In genomic region chr5:4374866-4375265, GRCh38 we compare ENCODE assay signal across 29 cellular contexts.
DNase-seq lines count a peak whose midpoint lies in the region; ATAC-seq and TF ChIP-seq lines count a peak whose summit lies in the region.
"Had no signal": no experiment of that assay in that cellular context is flagged by ENCODE, and none has a peak within 500 bp of the region (broad histone marks: within the 10 kb centered on the region; RNA-seq: fewer than 3 reads in every experiment).

No MANE protein-coding gene starts in this region.

- H3K27me3 ChIP-seq in RWPE2 (ENCODE audit: insufficient read depth, poor library complexity, severe bottlenecking) (no peaks in the 10 kb centered on the region), left ventricle myocardium inferior (ENCODE audit: low read depth) (peaks cover 12% of the 10 kb centered on the region)
- H3K27me3 ChIP-seq: ascending aorta, cardiac muscle cell, colonic mucosa, MG63 had no signal

- TF ChIP-seq CTCF in RWPE2 (IDR thresholded peaks at IDR 0.05; ENCODE audit: poor library complexity, severe bottlenecking) (no peak), left ventricle myocardium inferior (IDR thresholded peaks at IDR 0.05; ENCODE audit: borderline replicate concordance) (no peak)

- H3K9me3 ChIP-seq in RWPE2 (ENCODE audit: severe bottlenecking) = peaks cover 3% of the 10 kb centered on the region
- H3K9me3 ChIP-seq in left ventricle myocardium inferior (replicated peaks) = no peaks in the 10 kb centered on the region
- H3K9me3 ChIP-seq: ascending aorta, colonic mucosa, MG63 had no signal

- ATAC-seq in RWPE2 (ENCODE audit: low read depth) (peak; percentile 97), GM21717 (IDR thresholded peaks at IDR 0.05; ENCODE audit: unreplicated experiment) (no peak), HG03139 (IDR thresholded peaks at IDR 0.05; ENCODE audit: unreplicated experiment) (no peak)
- ATAC-seq: activated CD4-positive, alpha-beta T cell treated with anti-CD3 and anti-CD28 coated beads for 36 hours; activated CD8-positive, alpha-beta T cell treated with anti-CD3 and anti-CD28 coated beads, Interleukin-2, amount 10 ng/mL, durations not matched to agents 7 days and 5 days; left colon; PC-3 had no signal

- H3K4me3 ChIP-seq in RWPE2 (ENCODE audit: severe bottlenecking) (no peak overlapping the region), left ventricle myocardium inferior (no peak overlapping the region)
- H3K4me3 ChIP-seq: ascending aorta, cardiac muscle cell, colonic mucosa, MG63 had no signal

- H3K4me1 ChIP-seq in RWPE2 (ENCODE audit: insufficient read depth, poor library complexity, severe bottlenecking) (peaks cover 7% of the 10 kb centered on the region), left ventricle myocardium inferior (no peaks in the 10 kb centered on the region)
- H3K4me1 ChIP-seq: ascending aorta, colonic mucosa had no signal

- no peak overlapping the region for H3K27ac ChIP-seq in RWPE2 (ENCODE audit: poor library complexity, severe bottlenecking)
- H3K27ac ChIP-seq in left ventricle myocardium inferior (replicated peaks) = no peak overlapping the region
- H3K27ac ChIP-seq: ascending aorta, cardiac muscle cell, colonic mucosa, VCaP had no signal

- intact Hi-C loops in left ventricle myocardium inferior (cut with micrococcal nuclease) = no loop called here

- DNase-seq in Daoy (ENCODE audit: low read depth) (peak; percentile 84), MV-4-11 (lab: John Stamatoyannopoulos, UW) (peak; percentile 4), RWPE2 (ENCODE audit: low spot score) (no peak), islet precursor cell (peak; percentile 64), left ventricle myocardium inferior (no peak)
- DNase-seq in stimulated activated CD4-positive, alpha-beta T cell treated with anti-CD3 and anti-CD28 coated beads, Interleukin-2, amount 100 ng/mL, for 48 hours = no peak
- DNase-seq: activated CD4-positive, alpha-beta T cell treated with anti-CD3 and anti-CD28 coated beads for 36 hours; activated CD8-positive, alpha-beta T cell treated with anti-CD3 and anti-CD28 coated beads, Interleukin-2, amount 10 ng/mL, durations not matched to agents 7 days and 5 days; activated naive CD8-positive, alpha-beta T cell treated with anti-CD3 and anti-CD28 coated beads for 36 hours; colonic mucosa; COR-L47; effector CD4-positive, alpha-beta T cell; GDM1; GOT3; immature natural killer cell; left colon; MG63; NCI-H146; NCI-H2107; NCI-H82; PC-3; SHP77 treated with DMSO at 0.1 percent for 48 hours; stimulated activated CD4-positive, alpha-beta T cell treated with anti-CD3 and anti-CD28 coated beads, Interleukin-4, amount 100 ng/mL, for 4 hours; trophoblast cell had no signal

- no peaks in the 10 kb centered on the region for H3K36me3 ChIP-seq in RWPE2 (ENCODE audit: low read depth)
- no peaks in the 10 kb centered on the region for H3K36me3 ChIP-seq in left ventricle myocardium inferior
- H3K36me3 ChIP-seq: ascending aorta, cardiac muscle cell, colonic mucosa, MG63 had no signal

Comparison
In these comparisons a context has a peak if more than half of its experiments do, and no peak if none do; other contexts are left out.
1. DNase-seq: peak in Daoy (single experiment), MV-4-11 (single experiment) and islet precursor cell (single experiment); none in RWPE2 (single experiment), stimulated activated CD4-positive, alpha-beta T cell treated with anti-CD3 and anti-CD28 coated beads, Interleukin-2, amount 100 ng/mL, for 48 hours (0 of 2) and left ventricle myocardium inferior (single experiment).